In the genomic region with DNA sequence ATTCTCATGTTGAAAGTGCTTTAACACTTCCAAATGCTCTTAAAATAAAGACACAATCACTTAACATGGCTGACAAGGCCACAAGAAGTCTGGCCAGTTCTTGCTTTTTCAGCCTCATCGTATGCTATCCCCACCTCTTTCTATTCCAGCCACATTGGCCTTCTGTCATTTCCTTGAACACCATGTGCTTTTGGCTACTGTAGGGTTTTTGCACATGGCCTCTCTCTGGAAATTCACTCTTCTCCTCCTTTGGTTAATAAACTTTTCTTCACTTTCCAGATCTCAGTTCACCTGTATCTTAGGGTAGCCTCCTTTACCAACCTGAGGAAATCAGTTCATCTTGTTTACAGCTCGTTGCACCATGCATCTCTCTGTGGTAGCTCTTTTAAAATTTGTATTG, we compare ENCODE assay signal across 27 cellular contexts.
"Had no signal": no experiment of that assay in that cellular context is flagged by ENCODE, and none has a peak within 500 bp of the region (broad histone marks: within the 10 kb centered on the region; RNA-seq: fewer than 3 reads in every experiment).

No MANE protein-coding gene starts in this region.

- FAIRE-seq: urothelium cell line had no signal

- DNase-seq: stimulated activated CD4-positive, alpha-beta T cell treated with anti-CD3 and anti-CD28 coated beads, Interleukin-2, amount 100 ng/mL, for 48 hours; stimulated activated CD4-positive, alpha-beta T cell treated with anti-CD3 and anti-CD28 coated beads, Interleukin-4, amount 100 ng/mL, for 1 hour; stimulated activated CD4-positive, alpha-beta T cell treated with anti-CD3 and anti-CD28 coated beads, Interleukin-4, amount 100 ng/mL, for 24 hours; stimulated activated CD4-positive, alpha-beta T cell treated with anti-CD3 and anti-CD28 coated beads, Interleukin-4, amount 100 ng/mL, for 4 hours; stimulated activated CD8-positive, alpha-beta memory T cell treated with anti-CD3 and anti-CD28 coated beads, Interleukin-4, amount 100 ng/mL, for 48 hours; stimulated activated naive B cell treated with anti-CD40 and anti-IgM and Interleukin-4, amounts not matched to agents 10 μg/mL and 1 μg/mL and 100 μg/mL, for 72 hours; stimulated activated naive CD4-positive, alpha-beta T cell; stimulated activated naive CD4-positive, alpha-beta T cell treated with Interleukin-2 at 50 U/mL for 16 hours; stimulated activated naive CD8-positive, alpha-beta T cell treated with anti-CD3 and anti-CD28 coated beads, Interleukin-15, amount 100 ng/mL, for 72 hours; stimulated activated naive CD8-positive, alpha-beta T cell treated with anti-CD3 and anti-CD28 coated beads, Interleukin-15, Interleukin-2, amounts not matched to agents 100 U/mL and 50 U/mL, for 24 hours; stomach; substantia nigra; testis; thyroid gland; tibial artery; transverse colon; trophoblast cell; upper lobe of left lung; upper lobe of right lung; uterus had no signal

- ATAC-seq: stimulated activated effector memory CD8-positive, alpha-beta T cell treated with anti-CD3 and anti-CD28 coated beads, Interleukin-12 subunit alpha, Interleukin-12 subunit beta, amount 100 ng/mL, for 72 hours; stimulated activated memory B cell treated with anti-CD40 and anti-IgM and Interleukin-4, amounts not matched to agents 10 μg/mL and 1 μg/mL and 100 μg/mL, for 72 hours; stimulated activated naive B cell treated with anti-CD40 and anti-IgM and Interleukin-4, amounts not matched to agents 10 μg/mL and 1 μg/mL and 100 μg/mL, for 72 hours; stimulated activated naive CD8-positive, alpha-beta T cell treated with anti-CD3 and anti-CD28 coated beads, Interleukin-15, amount 100 ng/mL, for 72 hours; stimulated activated naive CD8-positive, alpha-beta T cell treated with anti-CD3 and anti-CD28 coated beads, Interleukin-15, Interleukin-2, amounts not matched to agents 100 U/mL and 50 U/mL, for 24 hours; upper lobe of right lung had no signal

- H3K4me1 ChIP-seq: stomach, suprapubic skin, testis, thyroid gland, tibial artery, tibial nerve, transverse colon, upper lobe of left lung, upper lobe of right lung, uterus, vagina had no signal

- H3K27ac ChIP-seq: stomach, suprapubic skin, testis, thoracic aorta, thyroid gland, tibial artery, tibial nerve, transverse colon, upper lobe of left lung, upper lobe of right lung, uterus, vagina had no signal

- H3K36me3 ChIP-seq: stomach, suprapubic skin, thoracic aorta, thyroid gland, tibial artery, tibial nerve, transverse colon, upper lobe of left lung, upper lobe of right lung, uterus, vagina had no signal

- H3K9me3 ChIP-seq: stomach, suprapubic skin, testis, thoracic aorta, thyroid gland, tibial artery, tibial nerve, transverse colon, upper lobe of left lung, upper lobe of right lung, uterus, vagina had no signal

- H3K27me3 ChIP-seq: stomach, suprapubic skin, testis, thyroid gland, tibial artery, tibial nerve, transverse colon, upper lobe of left lung, upper lobe of right lung, uterus, vagina had no signal

- H3K4me3 ChIP-seq: stomach, suprapubic skin, testis, thoracic aorta, thyroid gland, tibial artery, tibial nerve, transverse colon, upper lobe of left lung, upper lobe of right lung, uterus, vagina had no signal
